Comparison of ENCODE assay signal across 16 cellular contexts in genomic region chr3:13579089-13579488, GRCh38. TPM values are rescaled to one million over a fixed set of nuclear protein-coding genes. Genes with fewer than 3 reads are reported as not detected.
DNase-seq lines count a peak whose midpoint lies in the region; ATAC-seq, FAIRE-seq and TF ChIP-seq lines count a peak whose summit lies in the region.
"Had no signal": no experiment of that assay in that cellular context is flagged by ENCODE, and none has a peak within 500 bp of the region (broad histone marks: within the 10 kb centered on the region; RNA-seq: fewer than 3 reads in every experiment).

No MANE protein-coding gene starts in this region.

- FAIRE-seq in GM12878 (lab: Jason Lieb, UNC) (no peak), kidney (lab: Jason Lieb, UNC) (no peak)

- no peak overlapping the region for H3K4me3 Mint-ChIP-seq in activated CD4-positive, alpha-beta T cell treated with anti-CD3 and anti-CD28 coated beads, Interleukin-2, amount 10 ng/mL, durations not matched to agents 24 days and 14 days
- H3K4me3 Mint-ChIP-seq: activated T-cell treated with anti-CD3 and anti-CD28 coated beads, Interleukin-2, amount 50 U/mL, for 24 hours; naive thymus-derived CD4-positive, alpha-beta T cell; T-helper 1 cell treated with Interleukin-12 subunit alpha and Interleukin-12 subunit beta and Interleukin-4 antibody, amounts not matched to agents 30 μg/mL and 1 μg/mL, for 36 hours had no signal

- no peaks in the 10 kb centered on the region for H3K9me3 ChIP-seq in GM12878 (replicated peaks; ENCODE audit: control insufficient read depth, insufficient read depth, low read length)
- H3K9me3 ChIP-seq in left lung: no peaks in the 10 kb centered on the region
- H3K9me3 ChIP-seq in kidney (ENCODE audit: control insufficient read depth in 1 of 2, low read length in 2 of 2): no peaks in the 10 kb centered on the region
- H3K9me3 ChIP-seq: adrenal gland had no signal

- CTCF ChIA-PET in GM12878 (lab: Yijun Ruan, JAX): no interaction called here

- RAD21 ChIA-PET in GM12878 (lab: Charles Lee; ENCODE audit: unreplicated experiment): no interaction called here

- H3K79me2 ChIP-seq in GM12878 (ENCODE audit: control insufficient read depth, insufficient read depth, low read length): no peaks in the 10 kb centered on the region

- H3K9ac ChIP-seq in GM12878 (ENCODE audit: control insufficient read depth, insufficient read depth, low read length) (no peak overlapping the region), kidney (ENCODE audit: low read length in 2 of 2) (no peak overlapping the region)

- in situ Hi-C loops in GM12878 (cut with MboI): no loop called here

- no peak overlapping the region for H2AFZ ChIP-seq in GM12878 (ENCODE audit: control insufficient read depth, low read depth, low read length)

- H3K27ac ChIP-seq in GM12878 (ENCODE audit: control insufficient read depth, insufficient read depth) (no peak overlapping the region), left lung (no peak overlapping the region), kidney (ENCODE audit: low read depth in 2 of 2, low read length in 2 of 2) (no peak overlapping the region)
- H3K27ac ChIP-seq: adrenal gland, C4-2B had no signal

- no peak overlapping the region for H3K4me3 ChIP-seq in AG10803 (ENCODE audit: low read length)
- no peak overlapping the region for H3K4me3 ChIP-seq in GM12878
- H3K4me3 ChIP-seq in left lung: no peak overlapping the region
- H3K4me3 ChIP-seq in kidney (ENCODE audit: low read length in 2 of 2): no peak overlapping the region
- H3K4me3 ChIP-seq: adrenal gland had no signal

- DNase-seq in AG10803 (ENCODE audit: low read depth) (peak; percentile 93), M059J (ENCODE audit: low read depth) (peak; percentile 66), GM12878 (ENCODE audit: low read depth, low spot score) (no peak), iris pigment epithelial cell (ENCODE audit: low read depth) (peak; percentile 88), left lung (no peak), kidney (no peak)
- no peak for DNase-seq in activated CD4-positive, alpha-beta T cell treated with anti-CD3 and anti-CD28 coated beads, Interleukin-2, amount 10 ng/mL, durations not matched to agents 24 days and 14 days
- DNase-seq: activated CD4-positive, alpha-beta T cell treated with anti-CD3 and anti-CD28 coated beads for 48 hours; activated T-cell treated with anti-CD3 and anti-CD28 coated beads, Interleukin-2, amount 50 U/mL, for 24 hours; adrenal gland; left cardiac atrium; naive thymus-derived CD4-positive, alpha-beta T cell; stimulated activated CD4-positive, alpha-beta T cell treated with anti-CD3 and anti-CD28 coated beads, Interleukin-2, amount 100 ng/mL, for 24 hours had no signal

- H3K27me3 ChIP-seq in GM12878 (replicated peaks in 1 of 2; ENCODE audit: control insufficient read depth in 2 of 2, insufficient read depth in 2 of 2, low read length in 1 of 2): no peaks in the 10 kb centered on the region; a peak in 2 of 4 replicates
- H3K27me3 ChIP-seq in left lung: no peaks in the 10 kb centered on the region
- H3K27me3 ChIP-seq: adrenal gland had no signal

- H4K20me1 ChIP-seq in GM12878 (ENCODE audit: control insufficient read depth, insufficient read depth): no peaks in the 10 kb centered on the region

- H3K4me1 ChIP-seq in GM12878 (ENCODE audit: control insufficient read depth, insufficient read depth, low read length): no peaks in the 10 kb centered on the region
- H3K4me1 ChIP-seq in left lung: no peaks in the 10 kb centered on the region
- no peaks in the 10 kb centered on the region for H3K4me1 ChIP-seq in kidney (ENCODE audit: control insufficient read depth in 1 of 2, insufficient read depth in 1 of 2, low read depth in 1 of 2, low read length in 2 of 2)
- H3K4me1 ChIP-seq: adrenal gland had no signal

- SMC1A ChIA-PET in GM12878 (lab: Charles Lee; ENCODE audit: uncharacterized antibody, unreplicated experiment): no interaction called here

- H3K27ac Mint-ChIP-seq in activated CD4-positive, alpha-beta T cell treated with anti-CD3 and anti-CD28 coated beads, Interleukin-2, amount 10 ng/mL, durations not matched to agents 24 days and 14 days: no peak overlapping the region
- H3K27ac Mint-ChIP-seq: activated T-cell treated with anti-CD3 and anti-CD28 coated beads, Interleukin-2, amount 50 U/mL, for 24 hours; T-helper 1 cell treated with Interleukin-12 subunit alpha and Interleukin-12 subunit beta and Interleukin-4 antibody, amounts not matched to agents 30 μg/mL and 1 μg/mL, for 36 hours had no signal

- POLR2A ChIA-PET in GM12878 (lab: Charles Lee): no interaction called here

- no peaks in the 10 kb centered on the region for H3K9me3 Mint-ChIP-seq in activated CD4-positive, alpha-beta T cell treated with anti-CD3 and anti-CD28 coated beads, Interleukin-2, amount 10 ng/mL, durations not matched to agents 24 days and 14 days
- H3K9me3 Mint-ChIP-seq: activated T-cell treated with anti-CD3 and anti-CD28 coated beads, Interleukin-2, amount 50 U/mL, for 24 hours; naive thymus-derived CD4-positive, alpha-beta T cell; T-helper 1 cell treated with Interleukin-12 subunit alpha and Interleukin-12 subunit beta and Interleukin-4 antibody, amounts not matched to agents 30 μg/mL and 1 μg/mL, for 36 hours had no signal

- no peaks in the 10 kb centered on the region for H3K36me3 Mint-ChIP-seq in activated CD4-positive, alpha-beta T cell treated with anti-CD3 and anti-CD28 coated beads, Interleukin-2, amount 10 ng/mL, durations not matched to agents 24 days and 14 days (ENCODE audit: low read depth)
- H3K36me3 Mint-ChIP-seq: naive thymus-derived CD4-positive, alpha-beta T cell had no signal

- BruUV-seq in GM12878 (replicated peaks; lab: Mats Ljungman, UMichigan): no TSS peak

- TF ChIP-seq CTCF in AG10803 (conservative IDR thresholded peaks at IDR 0.05; ENCODE audit: low read length) (no peak), GM12878 (IDR thresholded peaks at IDR 0.05 in 2 of 3, conservative IDR thresholded peaks at IDR 0.05 in 1 of 3; ENCODE audit: control insufficient read depth in 2 of 3, extremely low read depth in 1 of 3, insufficient read depth in 1 of 3, low read depth in 3 of 3, low read length in 3 of 3) (no peak), left lung (IDR thresholded peaks at IDR 0.05) (no peak), kidney (IDR thresholded peaks at IDR 0.05; ENCODE audit: borderline replicate concordance, extremely low read depth, insufficient read depth) (no peak)

- no peak for TF ChIP-seq EP300 in GM12878 (IDR thresholded peaks at IDR 0.05; ENCODE audit: borderline replicate concordance in 1 of 2, control insufficient read depth in 1 of 2, low read depth in 2 of 2, low read length in 2 of 2)

- H3K36me3 ChIP-seq in GM12878 (ENCODE audit: control insufficient read depth in 2 of 2, insufficient read depth in 2 of 2, low read length in 1 of 2) (no peaks in the 10 kb centered on the region), left lung (no peaks in the 10 kb centered on the region), kidney (ENCODE audit: control insufficient read depth in 1 of 2, insufficient read depth in 2 of 2, low read length in 2 of 2) (no peaks in the 10 kb centered on the region)
- H3K36me3 ChIP-seq: adrenal gland had no signal

- intact Hi-C loops in GM12878 (cut with micrococcal nuclease; ENCODE audit: unreplicated experiment) (no loop called here), left lung (cut with DNase I) (no loop called here), kidney (cut with DNase I) (no loop called here)
- intact Hi-C loops in activated CD4-positive, alpha-beta T cell treated with anti-CD3 and anti-CD28 coated beads, Interleukin-2, amount 10 ng/mL, durations not matched to agents 24 days and 14 days (cut with micrococcal nuclease): no loop called here

- H3K27me3 Mint-ChIP-seq in activated CD4-positive, alpha-beta T cell treated with anti-CD3 and anti-CD28 coated beads, Interleukin-2, amount 10 ng/mL, durations not matched to agents 24 days and 14 days: no peaks in the 10 kb centered on the region
- H3K27me3 Mint-ChIP-seq: activated T-cell treated with anti-CD3 and anti-CD28 coated beads, Interleukin-2, amount 50 U/mL, for 24 hours; naive thymus-derived CD4-positive, alpha-beta T cell had no signal

- H3K4me2 ChIP-seq in GM12878 (ENCODE audit: control insufficient read depth, insufficient read depth): no peak overlapping the region

- 32% methylated on average over 4 of the region's 4 CpGs for WGBS in GM12878 (ENCODE audit: insufficient coverage, insufficient replicate concordance, low lambda C conversion rate, missing lambda C conversion rate)

- H3K4me1 Mint-ChIP-seq in activated CD4-positive, alpha-beta T cell treated with anti-CD3 and anti-CD28 coated beads, Interleukin-2, amount 10 ng/mL, durations not matched to agents 24 days and 14 days: no peaks in the 10 kb centered on the region
- H3K4me1 Mint-ChIP-seq: naive thymus-derived CD4-positive, alpha-beta T cell had no signal

- TF ChIP-seq POLR2A in GM12878 (IDR thresholded peaks at IDR 0.05; ENCODE audit: low read depth, low read length): no peak

- ATAC-seq in GM12878: no peak
- no peak for ATAC-seq in left lung
- ATAC-seq in GM21723 (IDR thresholded peaks at IDR 0.05; ENCODE audit: unreplicated experiment): no peak
- ATAC-seq: left cardiac atrium; naive thymus-derived CD4-positive, alpha-beta T cell had no signal

- TF ChIP-seq RAD21 in GM12878 (IDR thresholded peaks at IDR 0.05; ENCODE audit: insufficient read depth, low read depth, low read length): no peak

RNA-seq across cellular contexts. Expression of gene FBLN2, which starts 30.2 kb away (rescaled TPM):
- total RNA-seq in M059J (2014; rRNA removed; shearing (Covaris generic)): 0.30 and 1.2 TPM in 2 replicates
- total RNA-seq in GM12878 (2013; cell fraction: nucleolus; rRNA removed): not detected in 2 replicates
- total RNA-seq in GM12878 (2014; rRNA removed) (0.11 TPM in 2 replicates), GM12878 (2014; rRNA removed; fragmentation: Illumina TruSeq; extraction: Trizol) (0.13 TPM in 1 of 2 replicates, not detected in the other), GM12878 (2021) (0.27 and 0.41 TPM in 2 replicates), left lung (10 to 100 TPM; 69.8 to 96.6 TPM), kidney (43.4 TPM)
- polyA plus RNA-seq in GM12878 (2011; ENCODE audit: low read depth): 0.14 TPM
- polyA plus RNA-seq in GM12878 (2011; rRNA removed) (0.03 and 0.04 TPM in 2 replicates), GM12878 (2014; fragmentation: Illumina TruSeq; extraction: Trizol) (0.10 TPM in 1 of 2 replicates, not detected in the other), GM12878 (2014; fragmentation: Nextera tagmentation; extraction: Ambion mirVana) (not detected), GM12878 (2014; rRNA removed) (0.22 and 0.37 TPM in 2 replicates), GM12878 (2016; fragmentation: Nextera tagmentation; extraction: Ambion mirVana) (under 1 TPM; 0.03 to 0.39 TPM), kidney (ENCODE audit: insufficient read depth, low read depth, low replicate concordance) (3.2 TPM)
- polyA plus RNA-seq in GM12878 (2011; cell fraction: cytosol; rRNA removed): 0.03 and 0.06 TPM in 2 replicates
- 0.04 and 0.06 TPM in 2 replicates for polyA plus RNA-seq in GM12878 (2011; cell fraction: nucleus; rRNA removed)
- polyA plus RNA-seq in GM12878 (2012): 0.12 and 0.32 TPM in 2 replicates
- polyA minus RNA-seq in GM12878 (2011; rRNA and poly(A)+ RNA removed): not detected in 2 replicates
- not detected in 2 replicates for polyA minus RNA-seq in GM12878 (2011; cell fraction: cytosol; rRNA and poly(A)+ RNA removed)
- polyA minus RNA-seq in GM12878 (2011; cell fraction: nucleus; rRNA and poly(A)+ RNA removed): not detected in 2 replicates
- not detected in 2 replicates for total RNA-seq in activated CD4-positive, alpha-beta T cell treated with anti-CD3 and anti-CD28 coated beads, Interleukin-2, amount 10 ng/mL, durations not matched to agents 24 days and 14 days
- polyA plus RNA-seq: naive thymus-derived CD4-positive, alpha-beta T cell had no signal

Comparison
In these comparisons a context has a peak if more than half of its experiments do, and no peak if none do; other contexts are left out.
1. DNase-seq: peak in AG10803 (single experiment), M059J (single experiment) and iris pigment epithelial cell (single experiment); none in GM12878 (single experiment), activated CD4-positive, alpha-beta T cell treated with anti-CD3 and anti-CD28 coated beads, Interleukin-2, amount 10 ng/mL, durations not matched to agents 24 days and 14 days (single experiment), left lung (0 of 2) and kidney (single experiment).
2. RNA of gene FBLN2, which starts 30.2 kb away (total RNA-seq): 69.8 to 96.6 TPM in left lung and 43.4 TPM in kidney (single experiment); 0.30 to 1.2 TPM in M059J, 0.11 to 0.41 TPM in GM12878 and not detected in activated CD4-positive, alpha-beta T cell treated with anti-CD3 and anti-CD28 coated beads, Interleukin-2, amount 10 ng/mL, durations not matched to agents 24 days and 14 days; every median in the first group is over 10 times any median in the second.